9 cellular contexts compared by ENCODE assay signal in the genomic region with DNA sequence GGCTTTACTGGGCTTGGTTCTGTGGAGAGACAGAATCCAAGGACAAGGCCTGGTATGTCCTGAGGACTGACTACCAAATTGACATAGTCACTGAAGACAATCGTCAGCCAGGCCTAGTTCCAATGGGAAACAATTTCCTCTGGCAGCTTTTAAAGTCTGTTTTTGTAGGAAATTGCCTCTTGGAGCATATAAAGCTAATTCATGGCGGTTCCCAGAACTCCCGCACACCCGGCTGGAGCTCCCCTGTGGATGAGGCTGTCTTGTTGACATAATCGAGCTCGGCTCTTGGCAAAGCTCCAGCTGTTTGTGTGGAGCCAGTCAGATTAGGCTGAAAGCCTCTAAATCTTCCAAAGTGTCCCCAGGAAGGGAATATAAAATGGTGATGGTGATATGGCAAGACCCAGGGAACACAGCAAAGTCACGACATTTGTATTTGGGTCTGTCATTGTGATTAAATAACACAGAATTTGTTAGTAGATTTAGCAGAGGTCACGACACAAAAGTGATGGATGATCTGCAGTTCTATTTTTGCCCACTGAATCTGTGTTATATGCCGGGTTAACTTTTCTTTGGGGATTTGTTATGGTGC.
DNase-seq lines count a peak whose midpoint lies in the region; FAIRE-seq and TF ChIP-seq lines count a peak whose summit lies in the region.
"Had no signal": no experiment of that assay in that cellular context is flagged by ENCODE, and none has a peak within 500 bp of the region (broad histone marks: within the 10 kb centered on the region; RNA-seq: fewer than 3 reads in every experiment).

No MANE protein-coding gene starts in this region.

- 88% methylated on average over 9 of the region's 9 CpGs; no CpG with 5 or more reads in 1 of the 2 experiments for WGBS in H1 (ENCODE audit: extremely low coverage in 1 of 2, insufficient coverage in 1 of 2, insufficient read length in 1 of 2, insufficient replicate concordance in 2 of 2, low coverage in 1 of 2, low lambda C conversion rate in 2 of 2, missing lambda C conversion rate in 1 of 2), 2 experiments

- H3K4me3 Mint-ChIP-seq in activated CD4-positive, alpha-beta memory T cell treated with anti-CD3 and anti-CD28 coated beads for 36 hours: no peak overlapping the region

- no peak overlapping the region for H3K27ac ChIP-seq in H1 (ENCODE audit: low read depth, low read length)

- no peaks in the 10 kb centered on the region for H3K79me2 ChIP-seq in H1 (ENCODE audit: control insufficient read depth in 1 of 2, insufficient read depth in 2 of 2, low read length in 2 of 2)

- CTCF ChIA-PET in H1 (lab: Charles Lee; ENCODE audit: partially characterized antibody): no interaction called here
- CTCF ChIA-PET in activated CD4-positive, alpha-beta memory T cell treated with anti-CD3 and anti-CD28 coated beads for 36 hours (lab: Charles Lee): no interaction called here

- POLR2A ChIA-PET in H1 (lab: Charles Lee; ENCODE audit: partially characterized antibody): no interaction called here
- POLR2A ChIA-PET in activated CD4-positive, alpha-beta memory T cell treated with anti-CD3 and anti-CD28 coated beads for 36 hours (lab: Charles Lee): no interaction called here

- no peak overlapping the region for H3K4me2 ChIP-seq in H1 (ENCODE audit: insufficient read depth in 1 of 2, low read depth in 2 of 2, low read length in 2 of 2)

- H4K91ac ChIP-seq in H1 (replicated peaks; ENCODE audit: insufficient read length, low read length): no peak overlapping the region

- no peak for TF ChIP-seq CTCF in H1 (IDR thresholded peaks at IDR 0.05; ENCODE audit: control extremely low read depth in 1 of 3, insufficient read depth in 1 of 3, low read depth in 1 of 3, low read length in 3 of 3)

- no peak overlapping the region for H3K27ac Mint-ChIP-seq in activated CD4-positive, alpha-beta memory T cell treated with anti-CD3 and anti-CD28 coated beads for 36 hours

- 0 out of 2 replicates have a peak overlapping the region, but pooled peaks have one; percentile 37 for H2AFZ ChIP-seq in H1 (ENCODE audit: low read length)

- no peak overlapping the region for H3K4ac ChIP-seq in H1 (replicated peaks; ENCODE audit: insufficient read length, low read depth, low read length)

- no peaks in the 10 kb centered on the region for H3K79me1 ChIP-seq in H1 (ENCODE audit: low read depth, low read length)

- no peak overlapping the region for H4K8ac ChIP-seq in H1 (ENCODE audit: extremely low read depth, insufficient read depth, low read length)

- no peaks in the 10 kb centered on the region for H3K36me3 Mint-ChIP-seq in activated CD4-positive, alpha-beta memory T cell treated with anti-CD3 and anti-CD28 coated beads for 36 hours

- no peak for TF ChIP-seq RAD21 in H1 (IDR thresholded peaks at IDR 0.05 in 1 of 2, conservative IDR thresholded peaks at IDR 0.05 in 1 of 2; ENCODE audit: low read depth in 2 of 2, low read length in 2 of 2)

- no peaks in the 10 kb centered on the region for H3K23me2 ChIP-seq in H1 (ENCODE audit: low read depth, low read length)

- H3K27me3 ChIP-seq in H1 (replicated peaks in 1 of 4; ENCODE audit: control insufficient read depth in 3 of 4, extremely low read depth in 1 of 4, insufficient read depth in 3 of 4, low read length in 3 of 4): no peaks in the 10 kb centered on the region

- DNase-seq in C1 segment of cervical spinal cord (lab: John Stamatoyannopoulos, UW) (peak in 12 of 14 donors; percentile 25 to 88 (median 68)), NCI-H345 treated with DMSO at 0.1 percent for 48 hours (lab: John Stamatoyannopoulos, UW; ENCODE audit: unreplicated experiment) (peak; percentile 91), H1 (ENCODE audit: low read depth in 1 of 2, low spot score in 2 of 2) (no peak), myocyte (ENCODE audit: low read depth) (peak; percentile 77), NOMO-1 treated with dmso at 0.1 percent for 144 hours (lab: John Stamatoyannopoulos, UW; ENCODE audit: unreplicated experiment) (no peak), DMS79 treated with DMSO at 0.1 percent for 48 hours (lab: John Stamatoyannopoulos, UW) (no peak), NOMO-1 (lab: John Stamatoyannopoulos, UW; ENCODE audit: unreplicated experiment in 2 of 2) (no peak)
- DNase-seq in activated CD4-positive, alpha-beta memory T cell treated with anti-CD3 and anti-CD28 coated beads for 36 hours: no peak

- FAIRE-seq in H1 (lab: Jason Lieb, UNC): no peak
- FAIRE-seq: endometrium had no signal

- no peak overlapping the region for H3K9ac ChIP-seq in H1 (replicated peaks in 1 of 4; ENCODE audit: extremely low read depth in 1 of 4, low read depth in 3 of 4, low read length in 3 of 4)

- H3K27me3 Mint-ChIP-seq in activated CD4-positive, alpha-beta memory T cell treated with anti-CD3 and anti-CD28 coated beads for 36 hours: no peaks in the 10 kb centered on the region

- TF ChIP-seq POLR2A in H1 (IDR thresholded peaks at IDR 0.05; ENCODE audit: control extremely low read depth in 1 of 2, low read depth in 2 of 2, low read length in 2 of 2): no peak

- H3K9me3 ChIP-seq in H1 (ENCODE audit: insufficient read depth in 2 of 2, low read depth in 1 of 2, low read length in 1 of 2): no peaks in the 10 kb centered on the region

- no peaks in the 10 kb centered on the region for H3K4me1 Mint-ChIP-seq in activated CD4-positive, alpha-beta memory T cell treated with anti-CD3 and anti-CD28 coated beads for 36 hours (ENCODE audit: low read depth)

- H3K56ac ChIP-seq in H1 (replicated peaks; ENCODE audit: insufficient read length, low read depth, low read length): no peak overlapping the region

- H3K4me3 ChIP-seq in H1 (ENCODE audit: extremely low read depth in 1 of 4, insufficient read depth in 2 of 4, low read depth in 3 of 4, low read length in 4 of 4): no peak overlapping the region

- no peaks in the 10 kb centered on the region for H3K36me3 ChIP-seq in H1 (ENCODE audit: control insufficient read depth in 2 of 4, insufficient read depth in 4 of 4, low read length in 3 of 4)

- no peak overlapping the region for H2BK20ac ChIP-seq in H1 (ENCODE audit: low read length)

- H4K20me1 ChIP-seq in H1 (replicated peaks in 1 of 2; ENCODE audit: control insufficient read depth in 1 of 2, insufficient read depth in 2 of 2, low read length in 2 of 2): no peaks in the 10 kb centered on the region

- H3K14ac ChIP-seq in H1 (ENCODE audit: insufficient read length): no peak overlapping the region

- TF ChIP-seq EP300 in H1 (IDR thresholded peaks at IDR 0.05; ENCODE audit: borderline replicate concordance in 1 of 2, low read depth in 2 of 2, low read length in 2 of 2): no peak

- no peak overlapping the region for H4K5ac ChIP-seq in H1 (ENCODE audit: insufficient read length, low read depth, low read length)

- H3K18ac ChIP-seq in H1 (ENCODE audit: extremely low read depth, low read length): no peak overlapping the region

- H2AK5ac ChIP-seq in H1 (ENCODE audit: low read depth, low read length): no peak overlapping the region

- intact Hi-C loops in activated CD4-positive, alpha-beta memory T cell treated with anti-CD3 and anti-CD28 coated beads for 36 hours (cut with micrococcal nuclease): no loop called here

- no peak overlapping the region for H3K23ac ChIP-seq in H1 (ENCODE audit: insufficient read length)

- H2BK5ac ChIP-seq in H1 (ENCODE audit: low read depth, low read length): no peak overlapping the region

- H3K9me3 Mint-ChIP-seq in activated CD4-positive, alpha-beta memory T cell treated with anti-CD3 and anti-CD28 coated beads for 36 hours: peaks cover 2% of the 10 kb centered on the region

- H3K4me1 ChIP-seq in H1 (replicated peaks in 1 of 4; ENCODE audit: control insufficient read depth in 3 of 4, insufficient read depth in 4 of 4, low read length in 3 of 4): no peaks in the 10 kb centered on the region

- no peak overlapping the region for H2BK120ac ChIP-seq in H1 (replicated peaks; ENCODE audit: low read depth, low read length)

- H2BK15ac ChIP-seq in H1 (ENCODE audit: low read length): no peak overlapping the region

- no peak overlapping the region for H2BK12ac ChIP-seq in H1 (ENCODE audit: low read depth, low read length)

TF ChIP-seq in H1, 55 proteins besides CTCF, POLR2A, EP300 and RAD21:
- TF ChIP-seq CEBPB (IDR thresholded peaks at IDR 0.05; ENCODE audit: low read depth, low read length) (no peak), SRF (IDR thresholded peaks at IDR 0.05; ENCODE audit: low read depth, low read length) (no peak)
TF ChIP-seq in H1: peak in this region for 0.

Comparison
In these comparisons a context has a peak if more than half of its experiments do, and no peak if none do; other contexts are left out.
1. DNase-seq: peak in C1 segment of cervical spinal cord (12 of 14), NCI-H345 treated with DMSO at 0.1 percent for 48 hours (single experiment) and myocyte (single experiment); none in H1 (0 of 2), NOMO-1 treated with dmso at 0.1 percent for 144 hours (single experiment), DMS79 treated with DMSO at 0.1 percent for 48 hours (single experiment), NOMO-1 (0 of 2) and activated CD4-positive, alpha-beta memory T cell treated with anti-CD3 and anti-CD28 coated beads for 36 hours (single experiment).